In the genomic region with DNA sequence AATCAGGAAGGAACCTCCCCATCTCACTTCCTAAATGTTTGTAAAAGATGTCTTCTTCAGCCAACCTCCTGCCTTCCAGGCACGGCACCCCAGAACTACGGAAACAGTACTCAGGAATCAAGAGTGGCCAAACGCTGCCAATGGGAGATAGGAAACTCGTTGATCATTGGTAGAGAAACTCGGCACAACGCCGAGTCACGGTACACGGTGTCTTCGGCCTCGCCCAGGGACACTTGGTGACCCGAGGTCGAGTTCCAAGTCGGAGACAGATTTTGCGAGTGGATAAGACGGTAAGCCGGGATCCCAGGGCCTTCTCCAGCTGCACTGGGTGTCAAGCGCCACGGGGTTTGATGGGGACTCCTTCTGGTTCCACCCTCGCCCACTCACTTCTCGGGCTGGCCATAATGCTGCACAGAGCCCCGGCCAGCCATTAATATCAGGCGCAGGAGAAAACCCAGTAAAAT, we compare ENCODE assay signal across 8 cellular contexts. TPM values are rescaled to one million over a fixed set of nuclear protein-coding genes. Genes with fewer than 3 reads are reported as not detected.
DNase-seq lines count a peak whose midpoint lies in the region; ATAC-seq and TF ChIP-seq lines count a peak whose summit lies in the region.

No MANE protein-coding gene starts in this region.

- H3K9me3 ChIP-seq in upper lobe of right lung, result no peaks in the 10 kb centered on the region

- no peak for DNase-seq in activated T-cell treated with anti-CD3 and anti-CD28 coated beads, Interleukin-2, amount 50 U/mL, for 4 hours
- DNase-seq in activated T-cell treated with anti-CD3 and anti-CD28 coated beads for 4 hours (no peak), HEK293T (ENCODE audit: extremely low spot score) (peak; percentile 32), LoVo (ENCODE audit: low spot score) (peak; percentile 77), T-helper 2 cell (peak in 4 of 5 experiments; percentile 6 to 42 (median 12)), epithelial cell of prostate (ENCODE audit: low read depth, low spot score) (no peak), middle frontal gyrus (ENCODE audit: extremely low spot score, low spot score) (peak; percentile 18), upper lobe of right lung (peak; percentile 85)

- H3K27me3 ChIP-seq in upper lobe of right lung, result no peaks in the 10 kb centered on the region

- peaks cover 40% of the 10 kb centered on the region for H3K4me1 Mint-ChIP-seq in activated T-cell treated with anti-CD3 and anti-CD28 coated beads, Interleukin-2, amount 50 U/mL, for 4 hours (ENCODE audit: low read depth)

- no peaks in the 10 kb centered on the region for H3K36me3 Mint-ChIP-seq in activated T-cell treated with anti-CD3 and anti-CD28 coated beads, Interleukin-2, amount 50 U/mL, for 4 hours (ENCODE audit: insufficient read depth)

- H3K9me3 Mint-ChIP-seq in activated T-cell treated with anti-CD3 and anti-CD28 coated beads, Interleukin-2, amount 50 U/mL, for 4 hours, result no peaks in the 10 kb centered on the region

- CTCF ChIA-PET in HEK293T (lab: Yijun Ruan, JAX), result interaction anchor here (0.7 to 1.8 kb wide), 3 partner anchors 73 to 233 kb away, joined by 3 read pairs; no protein-coding TSS in a partner anchor

- TF ChIP-seq CTCF in upper lobe of right lung (IDR thresholded peaks at IDR 0.05), result peak; percentile 11

- peak overlapping the region; percentile 97 for H3K4me3 Mint-ChIP-seq in activated T-cell treated with anti-CD3 and anti-CD28 coated beads, Interleukin-2, amount 50 U/mL, for 4 hours

- H3K4me1 ChIP-seq in upper lobe of right lung, result peaks cover 11% of the 10 kb centered on the region

- intact Hi-C loops in upper lobe of right lung (cut with DNase I), result no loop called here

- no peaks in the 10 kb centered on the region for H3K27me3 Mint-ChIP-seq in activated T-cell treated with anti-CD3 and anti-CD28 coated beads, Interleukin-2, amount 50 U/mL, for 4 hours (ENCODE audit: low read depth)

- H3K4me3 ChIP-seq in upper lobe of right lung, result peak overlapping the region; percentile 87

- POLR2A ChIA-PET in HEK293T (lab: Yijun Ruan, JAX), result interaction anchor here (0.6 to 1.5 kb wide), 3 partner anchors 47 to 276 kb away, joined by 3 read pairs; no protein-coding TSS in a partner anchor

- ATAC-seq in activated T-cell treated with anti-CD3 and anti-CD28 coated beads, Interleukin-2, amount 50 U/mL, for 4 hours, result peak; percentile 28 to 35
- peak; percentile 87 for ATAC-seq in upper lobe of right lung

- no peaks in the 10 kb centered on the region for H3K36me3 ChIP-seq in upper lobe of right lung

- peak overlapping the region; percentile 83 for H3K27ac ChIP-seq in epithelial cell of prostate
- peak overlapping the region; percentile 79 for H3K27ac ChIP-seq in upper lobe of right lung

TF ChIP-seq in HEK293T, 16 proteins besides CTCF, POLR2A, EP300 and RAD21:
- no peak for TF ChIP-seq BHLHE40 (IDR thresholded peaks at IDR 0.05; ENCODE audit: borderline replicate concordance)

RNA-seq across cellular contexts. Expression of gene KIAA0825, which starts 0.3 kb away (rescaled TPM):
- total RNA-seq in activated T-cell treated with anti-CD3 and anti-CD28 coated beads, Interleukin-2, amount 50 U/mL, for 4 hours, result under 1 TPM; 0.33 to 0.38 (median 0.34) TPM
- total RNA-seq in upper lobe of right lung, result 4.4 TPM

RNA-seq across cellular contexts. Expression of gene SLF1, which starts 0.4 kb away (rescaled TPM):
- 1 to 10 TPM; 7.5 to 9.0 (median 7.7) TPM for total RNA-seq in activated T-cell treated with anti-CD3 and anti-CD28 coated beads, Interleukin-2, amount 50 U/mL, for 4 hours
- 6.2 TPM for total RNA-seq in upper lobe of right lung

Comparison
In these comparisons a context has a peak if more than half of its experiments do, and no peak if none do; other contexts are left out.
1. DNase-seq: peak in HEK293T (single experiment), LoVo (single experiment), T-helper 2 cell (4 of 5), middle frontal gyrus (single experiment) and upper lobe of right lung (single experiment); none in activated T-cell treated with anti-CD3 and anti-CD28 coated beads, Interleukin-2, amount 50 U/mL, for 4 hours (single experiment), activated T-cell treated with anti-CD3 and anti-CD28 coated beads for 4 hours (single experiment) and epithelial cell of prostate (single experiment).